ENCODE assay signal across 20 cellular contexts in the genomic region with DNA sequence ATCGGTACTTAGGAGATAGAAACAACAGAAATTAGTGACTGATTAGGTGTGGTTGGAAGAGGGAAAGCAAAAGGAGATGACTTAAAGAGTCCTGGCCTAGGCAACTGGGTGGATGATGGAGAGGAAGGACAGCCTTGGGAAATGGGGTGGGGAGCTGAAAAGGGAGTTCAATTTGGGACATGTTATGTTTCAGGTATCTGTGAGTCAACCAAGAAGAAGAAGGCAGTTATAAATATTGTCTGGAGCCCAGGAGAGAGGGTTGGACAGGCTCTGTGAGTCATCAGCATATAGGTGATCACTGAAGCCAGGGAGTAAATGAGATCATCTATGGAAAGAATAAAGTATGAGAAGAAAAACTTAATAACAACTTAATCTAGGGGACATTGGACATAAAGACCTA.
"Had no signal": no experiment of that assay in that cellular context is flagged by ENCODE, and none has a peak within 500 bp of the region (broad histone marks: within the 10 kb centered on the region; RNA-seq: fewer than 3 reads in every experiment).

No MANE protein-coding gene starts in this region.

- H3K27ac ChIP-seq: ascending aorta, coronary artery, left ventricle myocardium inferior, prostate gland, sigmoid colon, transverse colon, VCaP had no signal

- H3K4me1 ChIP-seq: ascending aorta, left ventricle myocardium inferior, prostate gland, sigmoid colon, transverse colon had no signal

- ATAC-seq: activated T-cell treated with anti-CD3 and anti-CD28 coated beads, Interleukin-2, amount 50 U/mL, for 72 hours had no signal

- H3K9me3 ChIP-seq: ascending aorta, left ventricle myocardium inferior, prostate gland, sigmoid colon, transverse colon had no signal

- H3K27me3 ChIP-seq: ascending aorta, sigmoid colon, transverse colon had no signal

- H3K9me3 Mint-ChIP-seq: activated CD4-positive, alpha-beta memory T cell treated with anti-CD3 and anti-CD28 coated beads, Interleukin-2, amount 10 ng/mL, durations not matched to agents 7 days and 5 days; nephron progenitor cell had no signal

- H3K4me3 Mint-ChIP-seq: activated CD4-positive, alpha-beta memory T cell treated with anti-CD3 and anti-CD28 coated beads, Interleukin-2, amount 10 ng/mL, durations not matched to agents 7 days and 5 days; activated T-cell treated with anti-CD3 and anti-CD28 coated beads, Interleukin-2, amount 50 U/mL, for 72 hours; immature natural killer cell; nephron progenitor cell had no signal

- H3K27me3 Mint-ChIP-seq: activated CD4-positive, alpha-beta memory T cell treated with anti-CD3 and anti-CD28 coated beads, Interleukin-2, amount 10 ng/mL, durations not matched to agents 7 days and 5 days had no signal

- DNase-seq: activated CD4-positive, alpha-beta memory T cell treated with anti-CD3 and anti-CD28 coated beads, Interleukin-2, amount 10 ng/mL, durations not matched to agents 7 days and 5 days; activated CD8-positive, alpha-beta memory T cell treated with anti-CD3 and anti-CD28 coated beads, Interleukin-2, amount 50 U/mL, for 4 hours; activated gamma-delta T cell treated with Interleukin-2 at 50 U/mL for 16 hours; activated T-cell treated with anti-CD3 and anti-CD28 coated beads, Interleukin-2, amount 50 U/mL, for 72 hours; effector CD4-positive, alpha-beta T cell; glutamatergic neuron; immature natural killer cell; left ventricle myocardium inferior; mesendoderm; nephron progenitor cell; sigmoid colon; stimulated activated CD4-positive, alpha-beta T cell treated with anti-CD3 and anti-CD28 coated beads, Interleukin-2, amount 100 ng/mL, for 24 hours; stimulated activated naive CD4-positive, alpha-beta T cell; substantia nigra; T1000; transverse colon had no signal

- H3K4me3 ChIP-seq: ascending aorta, coronary artery, left ventricle myocardium inferior, prostate gland, sigmoid colon, transverse colon had no signal

- H3K36me3 Mint-ChIP-seq: immature natural killer cell had no signal

- H3K4me1 Mint-ChIP-seq: activated CD4-positive, alpha-beta memory T cell treated with anti-CD3 and anti-CD28 coated beads, Interleukin-2, amount 10 ng/mL, durations not matched to agents 7 days and 5 days; immature natural killer cell; nephron progenitor cell had no signal

- H3K27ac Mint-ChIP-seq: activated CD4-positive, alpha-beta memory T cell treated with anti-CD3 and anti-CD28 coated beads, Interleukin-2, amount 10 ng/mL, durations not matched to agents 7 days and 5 days; activated T-cell treated with anti-CD3 and anti-CD28 coated beads, Interleukin-2, amount 50 U/mL, for 72 hours; immature natural killer cell; nephron progenitor cell had no signal

- H3K36me3 ChIP-seq: ascending aorta, left ventricle myocardium inferior, prostate gland, sigmoid colon, transverse colon had no signal
